20 cellular contexts compared by ENCODE assay signal in the genomic region with DNA sequence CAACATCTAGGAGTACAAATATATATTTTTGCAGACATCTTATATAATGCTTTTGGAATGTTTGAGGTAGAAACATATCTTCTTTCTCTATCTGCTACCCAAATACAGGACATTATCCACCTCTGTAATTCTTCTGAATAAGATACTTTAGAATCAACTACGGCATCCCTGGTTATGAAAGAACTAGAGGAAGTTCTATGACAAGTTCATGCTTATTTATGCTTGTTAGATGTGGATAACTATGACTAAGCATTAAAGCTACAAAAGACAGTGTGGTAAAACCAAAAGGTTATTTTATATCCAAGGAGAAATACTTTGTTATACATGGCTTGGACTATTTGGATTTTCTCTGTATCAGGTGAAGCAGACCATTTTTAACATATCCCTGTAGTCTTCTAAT.
DNase-seq lines count a peak whose midpoint lies in the region; ATAC-seq and TF ChIP-seq lines count a peak whose summit lies in the region.
"Had no signal": no experiment of that assay in that cellular context is flagged by ENCODE, and none has a peak within 500 bp of the region (broad histone marks: within the 10 kb centered on the region; RNA-seq: fewer than 3 reads in every experiment).

No MANE protein-coding gene starts in this region.

- H3K4me3 ChIP-seq in mammary epithelial cell (replicated peaks in 1 of 3; ENCODE audit: insufficient read depth in 1 of 3, low read depth in 2 of 3, low read length in 3 of 3) = no peak overlapping the region
- H3K4me3 ChIP-seq: dorsolateral prefrontal cortex, MG63 had no signal

- in situ Hi-C loops in mammary epithelial cell (cut with MboI; ENCODE audit: low sequenced_read_pairs in 2 of 2) = no loop called here

- intact Hi-C loops in mammary epithelial cell (cut with micrococcal nuclease) (no loop called here), left colon (cut with DNase I, micrococcal nuclease) (no loop called here)

- CTCF ChIA-PET in mammary epithelial cell (lab: Charles Lee; ENCODE audit: low non-redundant PET) = no interaction called here

- no peak overlapping the region for H3K4me2 ChIP-seq in mammary epithelial cell (ENCODE audit: insufficient read depth, low read depth, low read length)

- TF ChIP-seq CTCF in mammary epithelial cell (conservative IDR thresholded peaks at IDR 0.05 in 1 of 2, IDR thresholded peaks at IDR 0.05 in 1 of 2; ENCODE audit: extremely low read depth in 1 of 2, insufficient read depth in 1 of 2, low read depth in 1 of 2, low read length in 2 of 2) = no peak

- H4K20me1 ChIP-seq in mammary epithelial cell (ENCODE audit: insufficient read depth, low read length) = no peaks in the 10 kb centered on the region

- no peak overlapping the region for H2AFZ ChIP-seq in mammary epithelial cell (ENCODE audit: low read depth, low read length)

- H3K27ac ChIP-seq in mammary epithelial cell (ENCODE audit: insufficient read depth, low read depth, low read length) = no peak overlapping the region
- H3K27ac ChIP-seq: WERI-Rb-1 had no signal

- H3K9ac ChIP-seq in mammary epithelial cell (ENCODE audit: insufficient read depth, low read length) = no peak overlapping the region

- no TSS peak for BruUV-seq in mammary epithelial cell (replicated peaks; lab: Mats Ljungman, UMichigan)

- no peaks in the 10 kb centered on the region for H3K79me2 ChIP-seq in mammary epithelial cell (ENCODE audit: insufficient read depth, low read length)

- no peak for ATAC-seq in GM21717 (IDR thresholded peaks at IDR 0.05; ENCODE audit: unreplicated experiment)
- no peak for ATAC-seq in HG02840 (IDR thresholded peaks at IDR 0.05; ENCODE audit: low FRiP score, unreplicated experiment)
- ATAC-seq in left colon = no peak
- ATAC-seq: activated T-cell treated with anti-CD3 and anti-CD28 coated beads, Interleukin-2, amount 50 U/mL, for 4 hours; left ventricle myocardium superior; sciatic nerve had no signal

- no peaks in the 10 kb centered on the region for H3K36me3 ChIP-seq in mammary epithelial cell (ENCODE audit: insufficient read depth, low read length)
- H3K36me3 ChIP-seq: MG63, WERI-Rb-1 had no signal

- peak; percentile 25 for DNase-seq in SIG-M5 treated with dmso at 0.1 percent for 504 hours (lab: John Stamatoyannopoulos, UW; ENCODE audit: unreplicated experiment)
- no peak for DNase-seq in SIG-M5 (lab: John Stamatoyannopoulos, UW)
- peak; percentile 80 for DNase-seq in MV-4-11 (lab: John Stamatoyannopoulos, UW)
- DNase-seq in mammary epithelial cell = peak; percentile 11
- peak; percentile 18 for DNase-seq in non-pigmented ciliary epithelial cell (ENCODE audit: low read depth)
- no peak for DNase-seq in left colon
- DNase-seq: 8988T; activated CD4-positive, alpha-beta memory T cell treated with anti-CD3 and anti-CD28 coated beads, Interleukin-2, amount 10 ng/mL, durations not matched to agents 7 days and 5 days; activated naive CD8-positive, alpha-beta T cell treated with anti-CD3 and anti-CD28 coated beads for 36 hours; activated T-cell treated with anti-CD3 and anti-CD28 coated beads, Interleukin-2, amount 50 U/mL, for 4 hours; CD8-positive, alpha-beta memory T cell; dorsolateral prefrontal cortex; left ventricle myocardium superior; MG63; NCI-H2029; NCI-H524; WERI-Rb-1 had no signal

- whole genome bisulfite sequencing in mammary epithelial cell (ENCODE audit: low coverage, missing lambda C conversion rate) = 6% methylated on average over 1 of the region's 1 CpG

- dilution Hi-C loops in mammary epithelial cell (cut with HindIII; ENCODE audit: low sequenced_read_pairs) = no loop called here

- H3K9me3 ChIP-seq in mammary epithelial cell (replicated peaks; ENCODE audit: insufficient read depth, low read length) = no peaks in the 10 kb centered on the region
- H3K9me3 ChIP-seq: MG63 had no signal

- H3K4me1 ChIP-seq in mammary epithelial cell (ENCODE audit: insufficient read depth, low read length) = peaks cover 4% of the 10 kb centered on the region

- H3K27me3 ChIP-seq in mammary epithelial cell (ENCODE audit: insufficient read depth, low read length) = no peaks in the 10 kb centered on the region
- H3K27me3 ChIP-seq: dorsolateral prefrontal cortex, MG63 had no signal

Comparison
In these comparisons a context has a peak if more than half of its experiments do, and no peak if none do; other contexts are left out.
1. DNase-seq: peak in SIG-M5 treated with dmso at 0.1 percent for 504 hours (single experiment), MV-4-11 (single experiment), mammary epithelial cell (single experiment) and non-pigmented ciliary epithelial cell (single experiment); none in SIG-M5 (single experiment) and left colon (0 of 2).